8 cellular contexts compared by ENCODE assay signal in genomic region chr12:76559277-76560082, GRCh38. TPM values are rescaled to one million over a fixed set of nuclear protein-coding genes. Genes with fewer than 3 reads are reported as not detected.
DNase-seq lines count a peak whose midpoint lies in the region; TF ChIP-seq lines count a peak whose summit lies in the region.

OSBPL8 (minus strand) TSS chr12:76559771; CDS start chr12:76487551, 72,220 bp downstream.

- H3K9me3 ChIP-seq in MM.1S (replicated peaks; ENCODE audit: insufficient read depth, low read length) (no peaks in the 10 kb centered on the region), neural progenitor cell (ENCODE audit: low read depth) (no peaks in the 10 kb centered on the region)

- H3K4me2 ChIP-seq in MM.1S (ENCODE audit: low read depth, low read length) (peak within 1 kb of the TSS; percentile 95), neural progenitor cell (peak within 1 kb of the TSS; percentile 85)

- H3K36me3 Mint-ChIP-seq in neural progenitor cell: peaks cover 5% of the 10 kb centered on the region

- H3K9me2 ChIP-seq in MM.1S (replicated peaks; ENCODE audit: insufficient read depth, low read length): no peaks in the 10 kb centered on the region

- H3K36me3 ChIP-seq in MM.1S (replicated peaks; ENCODE audit: insufficient read depth, low read length) (no peaks in the 10 kb centered on the region), neural progenitor cell (no peaks in the 10 kb centered on the region)

- H3F3A ChIP-seq in MM.1S (ENCODE audit: insufficient read depth, low read length): peaks cover 12% of the 10 kb centered on the region
- H3F3A ChIP-seq in neural progenitor cell (ENCODE audit: low read depth): peaks cover 26% of the 10 kb centered on the region

- H3K4me3 ChIP-seq in MM.1S (ENCODE audit: low read length) (peak within 1 kb of the TSS; percentile 90), foreskin fibroblast (ENCODE audit: low read depth in 1 of 2, low read length in 2 of 2) (peak within 1 kb of the TSS; percentile 90 to 97), neural progenitor cell (peak within 1 kb of the TSS; percentile 96)

- H3K27me3 Mint-ChIP-seq in neural progenitor cell (ENCODE audit: insufficient read depth, low read depth): no peaks in the 10 kb centered on the region

- H2AFZ ChIP-seq in MM.1S (ENCODE audit: low read length) (peak within 1 kb of the TSS; percentile 95), neural progenitor cell (replicated peaks) (peak within 1 kb of the TSS; percentile 65)

- peaks cover 10% of the 10 kb centered on the region; the same call in 1 of the 2 replicates for H3K4me1 ChIP-seq in MM.1S (ENCODE audit: low read length)
- H3K4me1 ChIP-seq in neural progenitor cell: peaks cover 31% of the 10 kb centered on the region

- peak within 1 kb of the TSS; percentile 82 for H3K27ac ChIP-seq in MM.1S (ENCODE audit: low read length)
- H3K27ac ChIP-seq in neural progenitor cell: peak within 1 kb of the TSS; percentile 89

- H3K9ac ChIP-seq in MM.1S (ENCODE audit: low read length) (peak within 1 kb of the TSS; percentile 95), neural progenitor cell (peak within 1 kb of the TSS; percentile 80)

- no peaks in the 10 kb centered on the region for H3K9me3 Mint-ChIP-seq in neural progenitor cell

- TF ChIP-seq CTCF in MM.1S (IDR thresholded peaks at IDR 0.05; ENCODE audit: low read length) (peak; percentile 7; the same call in 1 of the 2 replicates), foreskin fibroblast (IDR thresholded peaks at IDR 0.05; ENCODE audit: low read depth, low read length) (no peak), neural progenitor cell (IDR thresholded peaks at IDR 0.05) (peak; percentile 23)

- H3K27ac Mint-ChIP-seq in neural progenitor cell: peak within 1 kb of the TSS; percentile 96

- H4K20me1 ChIP-seq in MM.1S (ENCODE audit: insufficient read depth, low read length) (no peaks in the 10 kb centered on the region), neural progenitor cell (ENCODE audit: low read depth) (peaks cover 17% of the 10 kb centered on the region)

- peak within 1 kb of the TSS; percentile 98 for H3K4me3 Mint-ChIP-seq in neural progenitor cell

- no peaks in the 10 kb centered on the region for H3K27me3 ChIP-seq in MM.1S (replicated peaks; ENCODE audit: insufficient read depth, low read length)
- no peaks in the 10 kb centered on the region for H3K27me3 ChIP-seq in neural progenitor cell

- peak; percentile 86 for DNase-seq in GF-D8 (lab: John Stamatoyannopoulos, UW)
- DNase-seq in HCEC 1CT: peak; percentile 90
- DNase-seq in MM.1S: peak; percentile 93
- DNase-seq in SIG-M5 (lab: John Stamatoyannopoulos, UW): peak; percentile 30
- peak; percentile 96 for DNase-seq in activated gamma-delta T cell treated with Interleukin-2 at 50 U/mL for 16 hours
- DNase-seq in foreskin fibroblast: peak; percentile 92 to 97
- DNase-seq in neural progenitor cell (ENCODE audit: low spot score): peak; percentile 97
- peak; percentile 88 for DNase-seq in stromal cell of bone marrow (ENCODE audit: low read depth)

- H3K79me2 ChIP-seq in MM.1S (ENCODE audit: low read length): peaks cover 43% of the 10 kb centered on the region
- H3K79me2 ChIP-seq in neural progenitor cell (ENCODE audit: low read depth): peaks cover 45% of the 10 kb centered on the region

- peaks cover 30% of the 10 kb centered on the region for H3K4me1 Mint-ChIP-seq in neural progenitor cell

RNA-seq across cellular contexts. Expression of gene OSBPL8, which starts in this region (rescaled TPM):
- total RNA-seq in neural progenitor cell (ENCODE audit: low replicate concordance): 73.0 and 93.6 TPM in 2 replicates

Comparison
In these comparisons a context has a peak if more than half of its experiments do, and no peak if none do; other contexts are left out.
1. Peak in every context shown above with its lines: DNase-seq, H3K4me3 ChIP-seq and H3K27ac ChIP-seq.
2. DNase-seq: peak in every context shown above with its lines; median percentile 97 in neural progenitor cell; 96 in activated gamma-delta T cell treated with Interleukin-2 at 50 U/mL for 16 hours; 94 in foreskin fibroblast; 93 in MM.1S; 90 in HCEC 1CT; 88 in stromal cell of bone marrow; 86 in GF-D8; 30 in SIG-M5.